In genomic region chr15:55407949-55408766, GRCh38 we compare ENCODE assay signal across 1 cellular context.
A peak's percentile ranks its signal among the peaks of the same experiment; 100 is the strongest.
TF ChIP-seq lines count a peak whose summit lies in the region.

A gene with protein sequence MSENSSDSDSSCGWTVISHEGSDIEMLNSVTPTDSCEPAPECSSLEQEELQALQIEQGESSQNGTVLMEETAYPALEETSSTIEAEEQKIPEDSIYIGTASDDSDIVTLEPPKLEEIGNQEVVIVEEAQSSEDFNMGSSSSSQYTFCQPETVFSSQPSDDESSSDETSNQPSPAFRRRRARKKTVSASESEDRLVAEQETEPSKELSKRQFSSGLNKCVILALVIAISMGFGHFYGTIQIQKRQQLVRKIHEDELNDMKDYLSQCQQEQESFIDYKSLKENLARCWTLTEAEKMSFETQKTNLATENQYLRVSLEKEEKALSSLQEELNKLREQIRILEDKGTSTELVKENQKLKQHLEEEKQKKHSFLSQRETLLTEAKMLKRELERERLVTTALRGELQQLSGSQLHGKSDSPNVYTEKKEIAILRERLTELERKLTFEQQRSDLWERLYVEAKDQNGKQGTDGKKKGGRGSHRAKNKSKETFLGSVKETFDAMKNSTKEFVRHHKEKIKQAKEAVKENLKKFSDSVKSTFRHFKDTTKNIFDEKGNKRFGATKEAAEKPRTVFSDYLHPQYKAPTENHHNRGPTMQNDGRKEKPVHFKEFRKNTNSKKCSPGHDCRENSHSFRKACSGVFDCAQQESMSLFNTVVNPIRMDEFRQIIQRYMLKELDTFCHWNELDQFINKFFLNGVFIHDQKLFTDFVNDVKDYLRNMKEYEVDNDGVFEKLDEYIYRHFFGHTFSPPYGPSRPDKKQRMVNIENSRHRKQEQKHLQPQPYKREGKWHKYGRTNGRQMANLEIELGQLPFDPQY (minus strand): TSS chr15:55408359. CDS start chr15:55389424, 18,935 bp downstream.
PIERCE2 (plus strand) TSS chr15:55408495; CDS start chr15:55408769, 274 bp downstream.

TF ChIP-seq in HepG2, 621 proteins besides CTCF, POLR2A, EP300 and RAD21 (continued from another document and continues in another):
- TF ChIP-seq GRHL1 (CRISPR knock-in tag; conservative IDR thresholded peaks at IDR 0.05), result no peak
- peak; percentile 59; the same call in 1 of the 2 replicates for TF ChIP-seq ZNF296 (CRISPR knock-in tag; conservative IDR thresholded peaks at IDR 0.05)
- no peak; the same call in 1 of the 2 replicates for TF ChIP-seq THRA (CRISPR knock-in tag; IDR thresholded peaks at IDR 0.05; ENCODE audit: borderline replicate concordance)
- TF ChIP-seq, protein P1, sequence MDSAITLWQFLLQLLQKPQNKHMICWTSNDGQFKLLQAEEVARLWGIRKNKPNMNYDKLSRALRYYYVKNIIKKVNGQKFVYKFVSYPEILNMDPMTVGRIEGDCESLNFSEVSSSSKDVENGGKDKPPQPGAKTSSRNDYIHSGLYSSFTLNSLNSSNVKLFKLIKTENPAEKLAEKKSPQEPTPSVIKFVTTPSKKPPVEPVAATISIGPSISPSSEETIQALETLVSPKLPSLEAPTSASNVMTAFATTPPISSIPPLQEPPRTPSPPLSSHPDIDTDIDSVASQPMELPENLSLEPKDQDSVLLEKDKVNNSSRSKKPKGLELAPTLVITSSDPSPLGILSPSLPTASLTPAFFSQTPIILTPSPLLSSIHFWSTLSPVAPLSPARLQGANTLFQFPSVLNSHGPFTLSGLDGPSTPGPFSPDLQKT (CRISPR knock-in tag; IDR thresholded peaks at IDR 0.05; ENCODE audit: borderline replicate concordance), result no peak
- TF ChIP-seq ZNF790 (CRISPR knock-in tag; IDR thresholded peaks at IDR 0.05; ENCODE audit: borderline replicate concordance), result no peak
- no peak for TF ChIP-seq ZNF121 (CRISPR knock-in tag; IDR thresholded peaks at IDR 0.05)
- peak; percentile 51; the same call in 1 of the 2 replicates for TF ChIP-seq ZSCAN22 (CRISPR knock-in tag; IDR thresholded peaks at IDR 0.05)
- no peak for TF ChIP-seq FOXM1 (CRISPR knock-in tag; IDR thresholded peaks at IDR 0.05)
- TF ChIP-seq, protein P2, sequence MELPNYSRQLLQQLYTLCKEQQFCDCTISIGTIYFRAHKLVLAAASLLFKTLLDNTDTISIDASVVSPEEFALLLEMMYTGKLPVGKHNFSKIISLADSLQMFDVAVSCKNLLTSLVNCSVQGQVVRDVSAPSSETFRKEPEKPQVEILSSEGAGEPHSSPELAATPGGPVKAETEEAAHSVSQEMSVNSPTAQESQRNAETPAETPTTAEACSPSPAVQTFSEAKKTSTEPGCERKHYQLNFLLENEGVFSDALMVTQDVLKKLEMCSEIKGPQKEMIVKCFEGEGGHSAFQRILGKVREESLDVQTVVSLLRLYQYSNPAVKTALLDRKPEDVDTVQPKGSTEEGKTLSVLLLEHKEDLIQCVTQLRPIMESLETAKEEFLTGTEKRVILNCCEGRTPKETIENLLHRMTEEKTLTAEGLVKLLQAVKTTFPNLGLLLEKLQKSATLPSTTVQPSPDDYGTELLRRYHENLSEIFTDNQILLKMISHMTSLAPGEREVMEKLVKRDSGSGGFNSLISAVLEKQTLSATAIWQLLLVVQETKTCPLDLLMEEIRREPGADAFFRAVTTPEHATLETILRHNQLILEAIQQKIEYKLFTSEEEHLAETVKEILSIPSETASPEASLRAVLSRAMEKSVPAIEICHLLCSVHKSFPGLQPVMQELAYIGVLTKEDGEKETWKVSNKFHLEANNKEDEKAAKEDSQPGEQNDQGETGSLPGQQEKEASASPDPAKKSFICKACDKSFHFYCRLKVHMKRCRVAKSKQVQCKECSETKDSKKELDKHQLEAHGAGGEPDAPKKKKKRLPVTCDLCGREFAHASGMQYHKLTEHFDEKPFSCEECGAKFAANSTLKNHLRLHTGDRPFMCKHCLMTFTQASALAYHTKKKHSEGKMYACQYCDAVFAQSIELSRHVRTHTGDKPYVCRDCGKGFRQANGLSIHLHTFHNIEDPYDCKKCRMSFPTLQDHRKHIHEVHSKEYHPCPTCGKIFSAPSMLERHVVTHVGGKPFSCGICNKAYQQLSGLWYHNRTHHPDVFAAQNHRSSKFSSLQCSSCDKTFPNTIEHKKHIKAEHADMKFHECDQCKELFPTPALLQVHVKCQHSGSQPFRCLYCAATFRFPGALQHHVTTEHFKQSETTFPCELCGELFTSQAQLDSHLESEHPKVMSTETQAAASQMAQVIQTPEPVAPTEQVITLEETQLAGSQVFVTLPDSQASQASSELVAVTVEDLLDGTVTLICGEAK (IDR thresholded peaks at IDR 0.05), result no peak
- TF ChIP-seq, protein P2 (CRISPR knock-in tag; IDR thresholded peaks at IDR 0.05), result no peak
- TF ChIP-seq ZNF704 (CRISPR knock-in tag; IDR thresholded peaks at IDR 0.05; ENCODE audit: borderline replicate concordance), result no peak; the same call in 1 of the 2 replicates
- TF ChIP-seq TOE1 (CRISPR knock-in tag; IDR thresholded peaks at IDR 0.05), result no peak
- 0 out of 4 replicates have a peak, but pooled peaks of 1 of the 2 experiments have one; percentile 25 for TF ChIP-seq NR2F1 (CRISPR knock-in tag; IDR thresholded peaks at IDR 0.05)
- TF ChIP-seq ZZZ3 (CRISPR knock-in tag; IDR thresholded peaks at IDR 0.05; ENCODE audit: borderline replicate concordance), result no peak
- TF ChIP-seq ZNF784 (CRISPR knock-in tag; IDR thresholded peaks at IDR 0.05; ENCODE audit: borderline replicate concordance), result peak; percentile 49; the same call in 1 of the 2 replicates
- TF ChIP-seq PBX3 (CRISPR knock-in tag; IDR thresholded peaks at IDR 0.05; ENCODE audit: borderline replicate concordance), result no peak
- no peak for TF ChIP-seq HDAC6 (IDR thresholded peaks at IDR 0.05; ENCODE audit: low read depth, low read length)
- TF ChIP-seq, protein P3, sequence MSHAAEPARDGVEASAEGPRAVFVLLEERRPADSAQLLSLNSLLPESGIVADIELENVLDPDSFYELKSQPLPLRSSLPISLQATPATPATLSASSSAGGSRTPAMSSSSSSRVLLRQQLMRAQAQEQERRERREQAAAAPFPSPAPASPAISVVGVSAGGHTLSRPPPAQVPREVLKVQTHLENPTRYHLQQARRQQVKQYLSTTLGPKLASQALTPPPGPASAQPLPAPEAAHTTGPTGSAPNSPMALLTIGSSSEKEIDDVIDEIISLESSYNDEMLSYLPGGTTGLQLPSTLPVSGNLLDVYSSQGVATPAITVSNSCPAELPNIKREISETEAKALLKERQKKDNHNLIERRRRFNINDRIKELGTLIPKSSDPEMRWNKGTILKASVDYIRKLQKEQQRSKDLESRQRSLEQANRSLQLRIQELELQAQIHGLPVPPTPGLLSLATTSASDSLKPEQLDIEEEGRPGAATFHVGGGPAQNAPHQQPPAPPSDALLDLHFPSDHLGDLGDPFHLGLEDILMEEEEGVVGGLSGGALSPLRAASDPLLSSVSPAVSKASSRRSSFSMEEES (CRISPR knock-in tag; IDR thresholded peaks at IDR 0.05), result no peak
- TF ChIP-seq, protein P4, sequence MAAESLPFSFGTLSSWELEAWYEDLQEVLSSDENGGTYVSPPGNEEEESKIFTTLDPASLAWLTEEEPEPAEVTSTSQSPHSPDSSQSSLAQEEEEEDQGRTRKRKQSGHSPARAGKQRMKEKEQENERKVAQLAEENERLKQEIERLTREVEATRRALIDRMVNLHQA (CRISPR knock-in tag; IDR thresholded peaks at IDR 0.05), result no peak
- TF ChIP-seq ZNF451 (CRISPR knock-in tag; IDR thresholded peaks at IDR 0.05), result 0 out of 2 replicates have a peak, but pooled peaks have one; percentile 46
- TF ChIP-seq DMTF1 (CRISPR knock-in tag; IDR thresholded peaks at IDR 0.05), result no peak
- TF ChIP-seq REPIN1 (CRISPR knock-in tag; IDR thresholded peaks at IDR 0.05; ENCODE audit: borderline replicate concordance, low read depth), result peak; percentile 86
- no peak for TF ChIP-seq TRIM22 (IDR thresholded peaks at IDR 0.05)
